In genomic region chrX:70293621-70294020, GRCh38 we compare ENCODE assay signal across 35 cellular contexts. TPM values are rescaled to one million over a fixed set of nuclear protein-coding genes. Genes with fewer than 3 reads are reported as not detected.
A peak's percentile ranks its signal among the peaks of the same experiment; 100 is the strongest.
DNase-seq lines count a peak whose midpoint lies in the region; ATAC-seq, FAIRE-seq and TF ChIP-seq lines count a peak whose summit lies in the region.
"Had no signal": no experiment of that assay in that cellular context is flagged by ENCODE, and none has a peak within 500 bp of the region (broad histone marks: within the 10 kb centered on the region; RNA-seq: fewer than 3 reads in every experiment).

No MANE protein-coding gene starts in this region.

- DNase-seq in IMR-90: peak; percentile 66
- peak; percentile 26 for DNase-seq in amniotic epithelial cell (ENCODE audit: low read depth)
- peak; percentile 19 to 41 for DNase-seq in foreskin fibroblast
- DNase-seq in activated CD4-positive, CD25-positive, alpha-beta regulatory T cell treated with anti-CD3 and anti-CD28 coated beads, Interleukin-2, amount 50 U/mL, for 72 hours: no peak
- no peak for DNase-seq in NK-92 treated with Interleukin-12 subunit alpha and Interleukin-12 subunit beta, amount 100 ng/mL, for 24 hours (lab: John Stamatoyannopoulos, UW)
- DNase-seq in ecto neural progenitor cell (ENCODE audit: low spot score): no peak
- no peak for DNase-seq in GM19239 (ENCODE audit: insufficient read length, low spot score)
- DNase-seq: activated CD4-positive, alpha-beta T cell treated with anti-CD3 and anti-CD28 coated beads, Interleukin-2, amount 50 U/mL, for 48 hours; activated naive CD4-positive, alpha-beta T cell; activated naive CD8-positive, alpha-beta T cell treated with anti-CD3 and anti-CD28 coated beads, Interleukin-2, amount 50 U/mL, for 24 hours; body of pancreas; DMS 273 treated with DMSO at 0.1 percent for 48 hours; islet precursor cell; left lung; mesendoderm; NCI-H1436; NCI-H2081 treated with DMSO at 0.1 percent for 48 hours; NCI-H2227 treated with DMSO at 0.1 percent for 48 hours; NCI-H69; pancreas; retina; small intestine; stimulated activated naive CD4-positive, alpha-beta T cell; T-helper 17 cell had no signal

- no peak overlapping the region for H2AK5ac ChIP-seq in IMR-90 (ENCODE audit: low read depth, low read length)

- H3K9me1 ChIP-seq in IMR-90 (ENCODE audit: insufficient read depth, low read length): no peaks in the 10 kb centered on the region

- H3K4me1 ChIP-seq in DOHH2 (ENCODE audit: control insufficient read depth, low read length) (peaks cover 26% of the 10 kb centered on the region), IMR-90 (ENCODE audit: control insufficient read depth, insufficient read depth, low read length) (peaks cover 2% of the 10 kb centered on the region; the same call in 1 of the 2 replicates)
- H3K4me1 ChIP-seq: pancreas had no signal

- no peak overlapping the region for H3K9ac ChIP-seq in IMR-90 (ENCODE audit: low read depth, low read length)

- no peaks in the 10 kb centered on the region for H3K9me3 ChIP-seq in DOHH2 (ENCODE audit: control insufficient read depth, insufficient read depth, low read length)
- H3K9me3 ChIP-seq in IMR-90 (ENCODE audit: control insufficient read depth, insufficient read depth, low read length): no peaks in the 10 kb centered on the region
- H3K9me3 ChIP-seq: body of pancreas, left lung, pancreas had no signal

- no TSS peak for BruUV-seq in IMR-90 (replicated peaks; lab: Mats Ljungman, UMichigan)

- H4K20me1 ChIP-seq in DOHH2 (ENCODE audit: control insufficient read depth, insufficient read depth, low read depth, low read length) (no peaks in the 10 kb centered on the region), IMR-90 (ENCODE audit: insufficient read depth, low read length) (no peaks in the 10 kb centered on the region)

- ATAC-seq in IMR-90 (ENCODE audit: low read depth): no peak
- ATAC-seq: activated CD4-positive, CD25-positive, alpha-beta regulatory T cell treated with anti-CD3 and anti-CD28 coated beads, Interleukin-2, amount 50 U/mL, for 24 hours; activated naive CD8-positive, alpha-beta T cell treated with anti-CD3 and anti-CD28 coated beads, Interleukin-2, amount 50 U/mL, for 24 hours; body of pancreas; K562; left lung; pancreas; T-helper 17 cell had no signal

- no peak overlapping the region for H2AK9ac ChIP-seq in IMR-90 (replicated peaks; ENCODE audit: low read depth, low read length, poor library complexity)

- H3K14ac ChIP-seq in IMR-90 (replicated peaks; ENCODE audit: low read depth, low read length): no peak overlapping the region

- H4K5ac ChIP-seq in IMR-90 (ENCODE audit: low read depth, low read length): no peak overlapping the region

- no peak overlapping the region for H2BK20ac ChIP-seq in IMR-90 (ENCODE audit: low read depth, low read length)

- no peak for TF ChIP-seq CTCF in DOHH2 (IDR thresholded peaks at IDR 0.05; ENCODE audit: low read depth, low read length, poor library complexity, severe bottlenecking)
- TF ChIP-seq CTCF in IMR-90 (conservative IDR thresholded peaks at IDR 0.05; ENCODE audit: low read depth, low read length): no peak
- TF ChIP-seq CTCF in foreskin fibroblast (IDR thresholded peaks at IDR 0.05; ENCODE audit: low read depth, low read length): no peak

- FAIRE-seq in GM19239 (lab: Jason Lieb, UNC): no peak
- FAIRE-seq: G401.6, K562, small intestine had no signal

- no peak overlapping the region for H2BK15ac ChIP-seq in IMR-90 (ENCODE audit: low read depth, low read length)

- no peak overlapping the region for H3K23ac ChIP-seq in IMR-90 (ENCODE audit: low read depth, low read length)

- no peak overlapping the region for H3K56ac ChIP-seq in IMR-90 (ENCODE audit: extremely low read depth, insufficient read depth, low read length)

- H4K91ac ChIP-seq in IMR-90 (ENCODE audit: insufficient read depth, low read depth, low read length): no peak overlapping the region

- H3K4me2 ChIP-seq in DOHH2 (ENCODE audit: low read length) (peak overlapping the region; percentile 81; the same call in 1 of the 2 replicates), IMR-90 (ENCODE audit: low read depth, low read length) (peak overlapping the region; percentile 65)

- H2BK5ac ChIP-seq in IMR-90 (ENCODE audit: low read depth, low read length, poor library complexity, severe bottlenecking): no peak overlapping the region

- no peak for TF ChIP-seq POLR2A in IMR-90 (IDR thresholded peaks at IDR 0.05; ENCODE audit: low read depth, low read length)

- CTCF ChIA-PET in IMR-90 (lab: Yijun Ruan, JAX): interaction anchor here (0.6 to 0.7 kb wide), 2 partner anchors 26 to 44 kb away, joined by 3 to 4 read pairs; no protein-coding TSS in a partner anchor

- H2BK120ac ChIP-seq in IMR-90 (ENCODE audit: low read depth, low read length): no peak overlapping the region

- dilution Hi-C loops in IMR-90 (cut with HindIII; ENCODE audit: low sequenced_read_pairs, unreplicated experiment): no loop called here

- POLR2A ChIA-PET in IMR-90 (lab: Charles Lee; ENCODE audit: unreplicated experiment): no interaction called here

- H3K27ac ChIP-seq in DOHH2 (ENCODE audit: low read depth, low read length) (no peak overlapping the region), IMR-90 (ENCODE audit: insufficient read depth, low read length) (no peak overlapping the region)
- H3K27ac ChIP-seq: body of pancreas, left lung, pancreas, RWPE1 had no signal

- H3K36me3 ChIP-seq in DOHH2 (ENCODE audit: control insufficient read depth, low read length): peaks cover 44% of the 10 kb centered on the region
- no peaks in the 10 kb centered on the region for H3K36me3 ChIP-seq in IMR-90 (ENCODE audit: control insufficient read depth, insufficient read depth, low read length)
- H3K36me3 ChIP-seq: left lung, pancreas had no signal

- no peaks in the 10 kb centered on the region for H3K9me2 ChIP-seq in DOHH2 (replicated peaks; ENCODE audit: control insufficient read depth, low read length)

- H2AFZ ChIP-seq in IMR-90 (replicated peaks; ENCODE audit: low read length, poor library complexity): no peak overlapping the region

- H3K27me3 ChIP-seq in DOHH2 (ENCODE audit: control insufficient read depth, low read length) (no peaks in the 10 kb centered on the region), IMR-90 (ENCODE audit: control insufficient read depth, insufficient read depth, low read length) (no peaks in the 10 kb centered on the region; the same call in 1 of the 2 replicates)
- H3K27me3 ChIP-seq: body of pancreas, left lung had no signal

- H3K4me3 ChIP-seq in DOHH2 (ENCODE audit: low read length): peak overlapping the region; percentile 93; the same call in 1 of the 2 replicates
- H3K4me3 ChIP-seq in IMR-90 (ENCODE audit: insufficient read depth, low read depth, low read length): no peak overlapping the region
- H3K4me3 ChIP-seq in foreskin fibroblast (ENCODE audit: low read depth in 1 of 2, low read length in 2 of 2): no peak overlapping the region
- H3K4me3 ChIP-seq: body of pancreas, K562, left lung, pancreas had no signal

- no peak overlapping the region for H4K8ac ChIP-seq in IMR-90 (ENCODE audit: low read depth in 2 of 2, low read length in 2 of 2)

- no peak overlapping the region for H3K18ac ChIP-seq in IMR-90 (ENCODE audit: low read depth, low read length)

- TF ChIP-seq RAD21 in IMR-90 (IDR thresholded peaks at IDR 0.05; ENCODE audit: low read length): no peak

- H3K79me2 ChIP-seq in DOHH2 (ENCODE audit: control insufficient read depth, low read length): peaks cover 59% of the 10 kb centered on the region

- WGBS in IMR-90 (ENCODE audit: extremely low coverage in 2 of 2, insufficient read length in 1 of 2), 2 experiments: 60 to 100% methylated on average over 1 to 2 of the region's 5 CpGs

- intact Hi-C loops in IMR-90 (cut with micrococcal nuclease): loop anchor here (5.0 kb wide), 1 partner anchor 161 kb away; the partner anchor contains the start of gene IGBP1

- in situ Hi-C loops in IMR-90 (cut with MboI; ENCODE audit: low sequenced_read_pairs): no loop called here

- H3K79me1 ChIP-seq in IMR-90 (ENCODE audit: low read depth in 1 of 2, low read length in 2 of 2): peaks cover 6 to 15% of the 10 kb centered on the region in 2 experiments

- H3F3A ChIP-seq in DOHH2 (ENCODE audit: control insufficient read depth, insufficient read depth): no peaks in the 10 kb centered on the region

- H3K4ac ChIP-seq in IMR-90 (ENCODE audit: low read depth, low read length): no peak overlapping the region

TF ChIP-seq in IMR-90, 13 proteins besides CTCF, POLR2A, EP300 and RAD21:
- no peak for TF ChIP-seq CHD1 (IDR thresholded peaks at IDR 0.05; ENCODE audit: low read depth, low read length)

RNA-seq across cellular contexts. Expression of gene KIF4A, which starts 3.7 kb away (rescaled TPM):
- total RNA-seq in IMR-90 (2012; rRNA removed): 19.0 and 24.4 TPM in 2 replicates
- polyA plus RNA-seq in IMR-90 (2012; rRNA removed): 9.4 and 10.0 TPM in 2 replicates
- polyA plus RNA-seq in IMR-90 (2012; cell fraction: cytosol; rRNA removed): 1.6 and 3.9 TPM in 2 replicates
- 1.1 and 4.2 TPM in 2 replicates for polyA plus RNA-seq in IMR-90 (2012; cell fraction: nucleus; rRNA removed; ENCODE audit: low replicate concordance)
- total RNA-seq: body of pancreas had no signal

RNA-seq across cellular contexts. Expression of gene PDZD11, which starts 3.9 kb away (rescaled TPM):
- total RNA-seq in IMR-90 (2012; rRNA removed): 66.4 and 84.1 TPM in 2 replicates
- 100 and 105 TPM in 2 replicates for polyA plus RNA-seq in IMR-90 (2012; rRNA removed)
- polyA plus RNA-seq in IMR-90 (2012; cell fraction: cytosol; rRNA removed): 38.7 and 52.6 TPM in 2 replicates
- 20.3 and 83.3 TPM in 2 replicates for polyA plus RNA-seq in IMR-90 (2012; cell fraction: nucleus; rRNA removed; ENCODE audit: low replicate concordance)

RNA-seq across cellular contexts. Expression of gene RAB41, which starts 11.6 kb away (rescaled TPM):
- total RNA-seq in IMR-90 (2012; rRNA removed): not detected in 2 replicates
- polyA plus RNA-seq in IMR-90 (2012; rRNA removed): not detected in 2 replicates
- polyA plus RNA-seq in IMR-90 (2012; cell fraction: cytosol; rRNA removed): not detected in 2 replicates
- polyA plus RNA-seq in IMR-90 (2012; cell fraction: nucleus; rRNA removed; ENCODE audit: low replicate concordance): not detected in 2 replicates
- total RNA-seq: body of pancreas, cerebellum, HT-29, K562, left lung, pancreas, SK-MEL-5, T-helper 17 cell had no signal
- polyA plus RNA-seq: AG04450, BJ, neural cell, pancreas, small intestine had no signal

RNA-seq across cellular contexts. Expression of gene ARR3, which starts 25.5 kb away (rescaled TPM):
- total RNA-seq in IMR-90 (2012; rRNA removed): not detected in 2 replicates
- polyA plus RNA-seq in IMR-90 (2012; rRNA removed): not detected in 2 replicates
- not detected in 2 replicates for polyA plus RNA-seq in IMR-90 (2012; cell fraction: cytosol; rRNA removed)
- polyA plus RNA-seq in IMR-90 (2012; cell fraction: nucleus; rRNA removed; ENCODE audit: low replicate concordance): not detected in 2 replicates
- total RNA-seq: body of pancreas, cerebellum, HT-29, K562, left lung, pancreas, SK-MEL-5, T-helper 17 cell had no signal
- polyA plus RNA-seq: AG04450, BJ, K562, neural cell, pancreas had no signal

RNA-seq across cellular contexts. Expression of gene P2RY4, which starts 33.6 kb away (rescaled TPM):
- total RNA-seq in IMR-90 (2012; rRNA removed): not detected in 2 replicates
- polyA plus RNA-seq in IMR-90 (2012; rRNA removed): 0.14 and 0.20 TPM in 2 replicates
- polyA plus RNA-seq in IMR-90 (2012; cell fraction: cytosol; rRNA removed): not detected in 2 replicates
- 0.34 and 1.2 TPM in 2 replicates for polyA plus RNA-seq in IMR-90 (2012; cell fraction: nucleus; rRNA removed; ENCODE audit: low replicate concordance)
- total RNA-seq: HT-29, K562, SK-MEL-5 had no signal
- polyA plus RNA-seq: K562, neural cell had no signal

Comparison
In these comparisons a context has a peak if more than half of its experiments do, and no peak if none do; other contexts are left out.
1. DNase-seq: peak in IMR-90 (single experiment), amniotic epithelial cell (single experiment) and foreskin fibroblast (2 of 2); none in activated CD4-positive, CD25-positive, alpha-beta regulatory T cell treated with anti-CD3 and anti-CD28 coated beads, Interleukin-2, amount 50 U/mL, for 72 hours (single experiment), NK-92 treated with Interleukin-12 subunit alpha and Interleukin-12 subunit beta, amount 100 ng/mL, for 24 hours (single experiment), ecto neural progenitor cell (single experiment) and GM19239 (single experiment).